ENCODE assay signal across 18 cellular contexts in genomic region chr7:155973451-155973997, GRCh38.
"Had no signal": no experiment of that assay in that cellular context is flagged by ENCODE, and none has a peak within 500 bp of the region (broad histone marks: within the 10 kb centered on the region; RNA-seq: fewer than 3 reads in every experiment).

No MANE protein-coding gene starts in this region.

- H3K9me3 ChIP-seq: uterus had no signal

- H3K4me1 ChIP-seq: parathyroid adenoma, uterus had no signal

- H3K27ac ChIP-seq: epithelial cell of prostate, parathyroid adenoma, SK-N-MC, uterus, VCaP had no signal

- H3K36me3 Mint-ChIP-seq: activated CD4-positive, alpha-beta memory T cell treated with anti-CD3 and anti-CD28 coated beads for 36 hours; activated naive CD4-positive, alpha-beta T cell treated with anti-CD3 and anti-CD28 coated beads, Interleukin-2, amount 50 U/mL, for 72 hours; naive B cell had no signal

- H3K27ac Mint-ChIP-seq: activated CD4-positive, alpha-beta memory T cell treated with anti-CD3 and anti-CD28 coated beads for 36 hours; activated naive CD4-positive, alpha-beta T cell treated with anti-CD3 and anti-CD28 coated beads, Interleukin-2, amount 50 U/mL, for 72 hours; activated T-cell treated with anti-CD3 and anti-CD28 coated beads, Interleukin-2, amount 50 U/mL, for 72 hours; effector memory CD8-positive, alpha-beta T cell; naive B cell had no signal

- H3K36me3 ChIP-seq: uterus had no signal

- H3K27me3 ChIP-seq: uterus had no signal

- H3K9me3 Mint-ChIP-seq: activated CD4-positive, alpha-beta memory T cell treated with anti-CD3 and anti-CD28 coated beads for 36 hours; activated naive CD4-positive, alpha-beta T cell treated with anti-CD3 and anti-CD28 coated beads, Interleukin-2, amount 50 U/mL, for 72 hours; activated T-cell treated with anti-CD3 and anti-CD28 coated beads, Interleukin-2, amount 50 U/mL, for 72 hours; effector memory CD8-positive, alpha-beta T cell had no signal

- DNase-seq: activated CD4-positive, alpha-beta memory T cell treated with anti-CD3 and anti-CD28 coated beads for 36 hours; activated gamma-delta T cell; activated T-cell treated with anti-CD3 and anti-CD28 coated beads, Interleukin-2, amount 50 U/mL, for 72 hours; anterior cingulate cortex; cerebellar nuclear complex; dermis blood vessel endothelial cell; effector memory CD8-positive, alpha-beta T cell; left colon; naive B cell; stimulated activated CD4-positive, alpha-beta T cell treated with anti-CD3 and anti-CD28 coated beads, Interleukin-15, amount 100 ng/mL, for 24 hours; stimulated activated CD4-positive, alpha-beta T cell treated with anti-CD3 and anti-CD28 coated beads, Interleukin-4, amount 100 ng/mL, for 1 hour; stimulated activated naive CD4-positive, alpha-beta T cell treated with Interleukin-2 at 50 U/mL for 16 hours; uterus had no signal

- H3K4me3 ChIP-seq: SK-N-MC, uterus had no signal

- H3K4me3 Mint-ChIP-seq: activated CD4-positive, alpha-beta memory T cell treated with anti-CD3 and anti-CD28 coated beads for 36 hours; activated T-cell treated with anti-CD3 and anti-CD28 coated beads, Interleukin-2, amount 50 U/mL, for 72 hours; effector memory CD8-positive, alpha-beta T cell; naive B cell had no signal

- H3K4me1 Mint-ChIP-seq: naive B cell had no signal

- ATAC-seq: activated naive CD4-positive, alpha-beta T cell treated with anti-CD3 and anti-CD28 coated beads, Interleukin-2, amount 50 U/mL, for 72 hours; activated T-cell treated with anti-CD3 and anti-CD28 coated beads, Interleukin-2, amount 50 U/mL, for 72 hours; effector memory CD8-positive, alpha-beta T cell; left colon had no signal
